8 cellular contexts compared by ENCODE assay signal in the genomic region with DNA sequence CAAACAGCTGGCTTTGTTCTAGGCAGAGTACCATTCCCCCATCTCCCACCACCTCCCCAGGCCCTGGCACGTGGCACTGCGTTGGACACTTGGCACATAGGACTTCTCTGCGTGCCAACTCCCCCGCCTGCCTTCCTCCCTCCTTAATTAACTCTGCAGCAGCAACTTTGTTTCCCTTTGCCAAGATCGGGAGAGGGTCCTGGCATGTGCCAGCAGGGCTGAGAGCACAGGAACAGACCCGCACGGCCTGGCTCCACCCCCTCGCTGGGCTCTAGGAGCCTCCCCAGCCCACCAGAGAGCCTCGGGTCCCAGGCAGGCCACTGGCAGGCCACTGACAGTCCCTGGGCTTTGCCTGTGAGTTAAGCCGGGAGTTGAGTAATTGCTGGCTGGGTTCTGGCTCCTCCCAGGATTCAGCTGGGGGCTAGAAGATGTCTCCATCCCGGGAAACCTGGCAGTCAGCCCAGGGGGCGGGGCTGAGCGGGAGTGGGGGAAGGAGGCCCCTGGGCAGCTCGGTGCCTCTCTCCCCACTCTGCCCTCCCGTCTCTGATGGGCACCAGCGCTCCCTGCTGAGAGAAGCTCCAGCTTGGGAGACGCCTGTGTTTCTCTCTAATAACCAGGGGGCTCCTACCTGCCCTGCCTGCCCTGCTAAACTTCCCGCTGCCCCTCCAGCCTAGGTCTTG.
DNase-seq lines count a peak whose midpoint lies in the region; ATAC-seq and TF ChIP-seq lines count a peak whose summit lies in the region.

No MANE protein-coding gene starts in this region.

- H3K36me3 ChIP-seq in HCT116 (ENCODE audit: control insufficient read depth in 1 of 2, insufficient read depth in 2 of 2, low read length in 2 of 2) (no peaks in the 10 kb centered on the region), right lobe of liver (no peaks in the 10 kb centered on the region), upper lobe of right lung (no peaks in the 10 kb centered on the region)

- TF ChIP-seq POLR2A in HCT116 (IDR thresholded peaks at IDR 0.05; ENCODE audit: borderline replicate concordance, extremely low read depth, insufficient read depth, insufficient read length) (no peak), right lobe of liver (IDR thresholded peaks at IDR 0.05) (no peak)

- TF ChIP-seq RAD21 in HCT116 (IDR thresholded peaks at IDR 0.05; ENCODE audit: low read depth): no peak

- no peak overlapping the region for H2AFZ ChIP-seq in HCT116 (ENCODE audit: low read depth, low read length, poor library complexity, severe bottlenecking)

- CTCF ChIA-PET in HCT116 (lab: Charles Lee): no interaction called here

- RAD21 ChIA-PET in HCT116 (lab: Charles Lee; ENCODE audit: low non-redundant PET in 1 of 2, low total read pairs in 2 of 2, uncharacterized antibody in 2 of 2, unreplicated experiment in 2 of 2): no interaction called here

- H3K4me2 ChIP-seq in HCT116 (ENCODE audit: low read length): no peak overlapping the region

- H3K9me2 ChIP-seq in HCT116 (ENCODE audit: insufficient read depth): no peaks in the 10 kb centered on the region

- DNase-seq in HCT116 (ENCODE audit: low read depth, low spot score) (no peak), NCI-H510A (lab: John Stamatoyannopoulos, UW) (peak; percentile 83), right lobe of liver (peak in 1 of 3 donors; percentile 67), upper lobe of right lung (peak; percentile 85)

- no peaks in the 10 kb centered on the region for H3K4me1 ChIP-seq in HCT116 (ENCODE audit: control insufficient read depth in 1 of 2, insufficient read depth in 2 of 2, low read length in 2 of 2)
- no peaks in the 10 kb centered on the region for H3K4me1 ChIP-seq in right lobe of liver
- peaks cover 33% of the 10 kb centered on the region for H3K4me1 ChIP-seq in upper lobe of right lung

- no peak overlapping the region for H3K27ac ChIP-seq in HCT116 (ENCODE audit: low read depth, low read length)
- peak overlapping the region; percentile 82 for H3K27ac ChIP-seq in cingulate gyrus (ENCODE audit: low read depth, low read length)
- no peak overlapping the region for H3K27ac ChIP-seq in right lobe of liver
- H3K27ac ChIP-seq in upper lobe of right lung: peak overlapping the region; percentile 48

- no peak overlapping the region for H3K4me3 ChIP-seq in HCT116 (replicated peaks in 1 of 2; ENCODE audit: low read depth in 1 of 2, low read length in 2 of 2)
- H3K4me3 ChIP-seq in right lobe of liver: no peak overlapping the region
- no peak overlapping the region for H3K4me3 ChIP-seq in upper lobe of right lung

- no peaks in the 10 kb centered on the region for H3K79me2 ChIP-seq in HCT116 (ENCODE audit: insufficient read depth, low read length)

- WGBS in right lobe of liver (ENCODE audit: insufficient coverage, low coverage, low lambda C conversion rate, missing lambda C conversion rate): 32% methylated on average over 3 of the region's 18 CpGs

- H3K27me3 ChIP-seq in HCT116 (ENCODE audit: insufficient read depth, low read length): peaks cover 19% of the 10 kb centered on the region; the same call in 1 of the 2 replicates
- H3K27me3 ChIP-seq in right lobe of liver: no peaks in the 10 kb centered on the region
- no peaks in the 10 kb centered on the region for H3K27me3 ChIP-seq in upper lobe of right lung

- BruUV-seq in HCT116 (replicated peaks; lab: Mats Ljungman, UMichigan): no TSS peak

- ATAC-seq in HCT116: peak; percentile 40; the same call in 1 of the 2 replicates
- peak in 3 of 4 donors; percentile 35 to 43 (median 42) for ATAC-seq in right lobe of liver
- peak; percentile 58 for ATAC-seq in upper lobe of right lung
- no peak for ATAC-seq in GM18520 (IDR thresholded peaks at IDR 0.05; ENCODE audit: unreplicated experiment)
- no peak for ATAC-seq in HG03108 (IDR thresholded peaks at IDR 0.05; ENCODE audit: unreplicated experiment)
- ATAC-seq in GM18498 (IDR thresholded peaks at IDR 0.05; ENCODE audit: unreplicated experiment): no peak

- no peaks in the 10 kb centered on the region for H4K20me1 ChIP-seq in HCT116 (ENCODE audit: insufficient read depth)

- H3K9ac ChIP-seq in HCT116 (ENCODE audit: low read length): no peak overlapping the region

- peaks cover 0 to 5% of the 10 kb centered on the region in 2 experiments; a peak in 1 of 4 replicates for H3K9me3 ChIP-seq in HCT116 (ENCODE audit: control insufficient read depth in 1 of 2, insufficient read depth in 1 of 2, low read depth in 1 of 2, low read length in 2 of 2)
- no peaks in the 10 kb centered on the region for H3K9me3 ChIP-seq in right lobe of liver
- no peaks in the 10 kb centered on the region for H3K9me3 ChIP-seq in upper lobe of right lung

- intact Hi-C loops in HCT116 (cut with micrococcal nuclease) (no loop called here), right lobe of liver (cut with DNase I) (no loop called here), upper lobe of right lung (cut with DNase I) (no loop called here)

- no peak for TF ChIP-seq CTCF in HCT116 (IDR thresholded peaks at IDR 0.05 in 2 of 3, conservative IDR thresholded peaks at IDR 0.05 in 1 of 3; ENCODE audit: borderline replicate concordance in 1 of 3, insufficient read depth in 1 of 3, low read depth in 2 of 3, low read length in 2 of 3)
- TF ChIP-seq CTCF in right lobe of liver (IDR thresholded peaks at IDR 0.05): no peak
- no peak for TF ChIP-seq CTCF in upper lobe of right lung (IDR thresholded peaks at IDR 0.05)

- POLR2A ChIA-PET in HCT116 (lab: Charles Lee): no interaction called here

TF ChIP-seq in HCT116, 20 proteins besides CTCF, POLR2A, EP300 and RAD21:
- no peak for TF ChIP-seq EZH2phosphoT487 (IDR thresholded peaks at IDR 0.05; ENCODE audit: borderline replicate concordance)
- no peak for TF ChIP-seq FOSL1 (IDR thresholded peaks at IDR 0.05; ENCODE audit: low read depth)
- no peak for TF ChIP-seq SP1 (IDR thresholded peaks at IDR 0.05; ENCODE audit: low read depth)
- no peak for TF ChIP-seq ZFX (IDR thresholded peaks at IDR 0.05)
TF ChIP-seq in HCT116: peak in this region for 0.

Comparison
In these comparisons a context has a peak if more than half of its experiments do, and no peak if none do; other contexts are left out.
1. ATAC-seq: peak in HCT116 (single experiment), right lobe of liver (3 of 4) and upper lobe of right lung (single experiment); none in GM18520 (single experiment), HG03108 (single experiment) and GM18498 (single experiment).
2. H3K27ac ChIP-seq: peak in cingulate gyrus (single experiment) and upper lobe of right lung (single experiment); none in HCT116 (single experiment) and right lobe of liver (0 of 3).